Comparison of ENCODE assay signal across 18 cellular contexts in the genomic region with DNA sequence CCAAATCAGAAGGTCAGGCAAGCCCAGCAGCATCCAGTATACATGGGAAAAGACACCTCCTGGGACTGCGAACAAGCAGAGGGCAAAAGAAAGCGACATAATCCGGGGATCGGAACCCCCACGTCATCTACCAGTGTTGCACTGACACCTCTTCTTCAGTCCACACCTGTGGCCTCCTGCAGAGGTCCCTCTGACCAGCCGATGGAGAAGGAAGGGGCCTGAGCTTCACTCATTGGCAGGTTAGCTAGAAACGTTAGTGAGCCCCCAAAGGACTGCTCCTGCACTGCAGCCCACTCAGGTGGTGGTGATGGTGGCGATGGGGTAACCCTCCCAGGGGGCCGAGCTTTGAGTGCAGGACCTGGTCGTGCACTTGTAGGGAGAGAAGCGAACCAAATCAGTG. TPM values are rescaled to one million over a fixed set of nuclear protein-coding genes. Genes with fewer than 3 reads are reported as not detected.
A peak's percentile ranks its signal among the peaks of the same experiment; 100 is the strongest.
DNase-seq lines count a peak whose midpoint lies in the region; ATAC-seq and TF ChIP-seq lines count a peak whose summit lies in the region.
"Had no signal": no experiment of that assay in that cellular context is flagged by ENCODE, and none has a peak within 500 bp of the region (broad histone marks: within the 10 kb centered on the region; RNA-seq: fewer than 3 reads in every experiment).

No MANE protein-coding gene starts in this region.

- H3K36me3 Mint-ChIP-seq in neural progenitor cell = no peaks in the 10 kb centered on the region
- H3K36me3 Mint-ChIP-seq in activated CD4-positive, alpha-beta T cell treated with anti-CD3 and anti-CD28 coated beads for 36 hours (ENCODE audit: low read depth) = no peaks in the 10 kb centered on the region
- H3K36me3 Mint-ChIP-seq: CD8-positive, alpha-beta T cell had no signal

- POLR2A ChIA-PET in activated CD4-positive, alpha-beta T cell treated with anti-CD3 and anti-CD28 coated beads for 36 hours (lab: Charles Lee) = no interaction called here

- DNase-seq in cardiac septum (ENCODE audit: low spot score) (peak; percentile 60), Right ventricle myocardium superior (no peak), neural progenitor cell (ENCODE audit: low spot score) (no peak), spleen (peak; percentile 28), GM13977 (ENCODE audit: low spot score) (no peak)
- DNase-seq in activated CD4-positive, alpha-beta T cell treated with anti-CD3 and anti-CD28 coated beads for 36 hours = no peak
- DNase-seq: 8988T; Calu3; CD8-positive, alpha-beta T cell; DMS79 treated with DMSO at 0.1 percent for 48 hours; GM23248 had no signal

- H3K4me3 Mint-ChIP-seq in neural progenitor cell = no peak overlapping the region
- H3K4me3 Mint-ChIP-seq in activated CD4-positive, alpha-beta T cell treated with anti-CD3 and anti-CD28 coated beads for 36 hours = no peak overlapping the region
- H3K4me3 Mint-ChIP-seq: CD8-positive, alpha-beta T cell had no signal

- H3K27ac ChIP-seq in neural progenitor cell (no peak overlapping the region), spleen (no peak overlapping the region)
- H3K27ac ChIP-seq: BLaER1, GM23248 had no signal

- CTCF ChIA-PET in activated CD4-positive, alpha-beta T cell treated with anti-CD3 and anti-CD28 coated beads for 36 hours (lab: Charles Lee) = no interaction called here

- in situ Hi-C loops in GM13977 (cut with MboI; ENCODE audit: low pct_unique_long_range_greater_than_20kb, low sequenced_read_pairs, unreplicated experiment) = no loop called here

- peak overlapping the region; percentile 90 for H3K27ac Mint-ChIP-seq in neural progenitor cell
- H3K27ac Mint-ChIP-seq in activated CD4-positive, alpha-beta T cell treated with anti-CD3 and anti-CD28 coated beads for 36 hours = no peak overlapping the region
- H3K27ac Mint-ChIP-seq: CD8-positive, alpha-beta T cell had no signal

- H3K9me3 ChIP-seq in neural progenitor cell (ENCODE audit: low read depth) = no peaks in the 10 kb centered on the region
- H3K9me3 ChIP-seq in spleen = no peaks in the 10 kb centered on the region
- H3K9me3 ChIP-seq: BLaER1, HAP-1 had no signal

- ATAC-seq in Right ventricle myocardium superior (ENCODE audit: poor library complexity) (no peak), HG03045 (IDR thresholded peaks at IDR 0.05; ENCODE audit: unreplicated experiment) (no peak)
- no peak for ATAC-seq in activated CD4-positive, alpha-beta T cell treated with anti-CD3 and anti-CD28 coated beads for 36 hours
- ATAC-seq: CD8-positive, alpha-beta T cell; GM12878 had no signal

- no peaks in the 10 kb centered on the region for H4K20me1 ChIP-seq in neural progenitor cell (ENCODE audit: low read depth)

- WGBS in spleen, 5 donors = 81 to 93% (median 88%) methylated on average over 11 of the region's 11 CpGs

- H3K27me3 ChIP-seq in neural progenitor cell (peaks cover 32% of the 10 kb centered on the region), spleen (replicated peaks in 1 of 7) (no peaks in the 10 kb centered on the region)

- peaks cover 3% of the 10 kb centered on the region for H3F3A ChIP-seq in neural progenitor cell (ENCODE audit: low read depth)

- no peak overlapping the region for H3K9ac ChIP-seq in neural progenitor cell
- H3K9ac ChIP-seq: BLaER1, GM23248 had no signal

- no peaks in the 10 kb centered on the region for H3K36me3 ChIP-seq in neural progenitor cell
- no peaks in the 10 kb centered on the region for H3K36me3 ChIP-seq in spleen
- H3K36me3 ChIP-seq: BLaER1, HAP-1 had no signal

- peaks cover 6% of the 10 kb centered on the region for H3K27me3 Mint-ChIP-seq in neural progenitor cell (ENCODE audit: insufficient read depth, low read depth)
- H3K27me3 Mint-ChIP-seq in activated CD4-positive, alpha-beta T cell treated with anti-CD3 and anti-CD28 coated beads for 36 hours = no peaks in the 10 kb centered on the region

- no peak for TF ChIP-seq CTCF in neural progenitor cell (IDR thresholded peaks at IDR 0.05)
- no peak for TF ChIP-seq CTCF in spleen (IDR thresholded peaks at IDR 0.05 in 8 of 11, conservative IDR thresholded peaks at IDR 0.05 in 3 of 11)
- TF ChIP-seq CTCF in GM13977 (IDR thresholded peaks at IDR 0.05; ENCODE audit: extremely low read depth, insufficient read depth, missing control alignments) = no peak

- H3K4me3 ChIP-seq in neural progenitor cell (no peak overlapping the region), spleen (no peak overlapping the region)
- H3K4me3 ChIP-seq: BLaER1, GM12878, GM23248, HAP-1 had no signal

- H2AFZ ChIP-seq in neural progenitor cell (replicated peaks) = no peak overlapping the region
- H2AFZ ChIP-seq: GM23248 had no signal

- TF ChIP-seq POLR2A in spleen (IDR thresholded peaks at IDR 0.05) = no peak

- H3K9me3 Mint-ChIP-seq in neural progenitor cell = peaks cover 13% of the 10 kb centered on the region
- no peaks in the 10 kb centered on the region for H3K9me3 Mint-ChIP-seq in activated CD4-positive, alpha-beta T cell treated with anti-CD3 and anti-CD28 coated beads for 36 hours (ENCODE audit: low read depth)
- H3K9me3 Mint-ChIP-seq: CD8-positive, alpha-beta T cell had no signal

- no peak overlapping the region for H3K4me2 ChIP-seq in neural progenitor cell

- H3K79me2 ChIP-seq in neural progenitor cell (ENCODE audit: low read depth) = no peaks in the 10 kb centered on the region

- intact Hi-C loops in cardiac septum (cut with DNase I) (no loop called here), Right ventricle myocardium superior (cut with DNase I) (no loop called here), spleen (cut with DNase I; ENCODE audit: low total_unique reads) (no loop called here)
- intact Hi-C loops in activated CD4-positive, alpha-beta T cell treated with anti-CD3 and anti-CD28 coated beads for 36 hours (cut with DNase I, micrococcal nuclease) = no loop called here

- H3K4me1 ChIP-seq in neural progenitor cell = peaks cover 6% of the 10 kb centered on the region
- H3K4me1 ChIP-seq in spleen = no peaks in the 10 kb centered on the region
- H3K4me1 ChIP-seq: HAP-1 had no signal

- H3K4me1 Mint-ChIP-seq in neural progenitor cell = peaks cover 15% of the 10 kb centered on the region
- H3K4me1 Mint-ChIP-seq in activated CD4-positive, alpha-beta T cell treated with anti-CD3 and anti-CD28 coated beads for 36 hours = no peaks in the 10 kb centered on the region

RNA-seq across cellular contexts. Expression of a gene that starts 22.1 kb away (rescaled TPM):
- total RNA-seq in cardiac septum (not detected), Right ventricle myocardium superior (0.11 TPM), neural progenitor cell (ENCODE audit: low replicate concordance) (2.2 TPM in 1 of 2 replicates, not detected in the other), spleen (1 to 10 TPM; 1.9 to 3.0 (median 2.3) TPM)
- polyA plus RNA-seq in spleen = 1 to 10 TPM in 1 of 3 donors, under 1 TPM in 2; 0.68 to 1.3 (median 0.93) TPM
- 1 to 10 TPM; 2.0 to 2.7 TPM for total RNA-seq in activated CD4-positive, alpha-beta T cell treated with anti-CD3 and anti-CD28 coated beads for 36 hours
- total RNA-seq: A673; Calu3; CD8-positive, alpha-beta T cell; GM12878; GM23248; H4 had no signal
- polyA plus RNA-seq: AG04450, GM12878, GM23248 had no signal

RNA-seq across cellular contexts. Expression of a gene that starts 53.5 kb away (rescaled TPM):
- total RNA-seq in cardiac septum = 23.2 TPM
- total RNA-seq in Right ventricle myocardium superior = 43.6 TPM
- 0.19 TPM in 1 of 2 replicates, not detected in the other for total RNA-seq in neural progenitor cell (ENCODE audit: low replicate concordance)
- 10 to 100 TPM; 10.6 to 24.9 (median 18.1) TPM for total RNA-seq in spleen
- polyA plus RNA-seq in spleen = 10 to 100 TPM in 1 of 3 donors, 1 to 10 TPM in 2; 8.6 to 12.1 (median 8.9) TPM
- total RNA-seq in activated CD4-positive, alpha-beta T cell treated with anti-CD3 and anti-CD28 coated beads for 36 hours = 1 to 10 TPM; 6.7 to 8.3 TPM
- total RNA-seq: A673, Calu3, GM23248 had no signal
- polyA plus RNA-seq: AG04450, GM23248 had no signal

RNA-seq across cellular contexts. Expression of a gene that starts 53.6 kb away (rescaled TPM):
- total RNA-seq in cardiac septum = 26.2 TPM
- 13.9 TPM for total RNA-seq in Right ventricle myocardium superior
- total RNA-seq in neural progenitor cell (ENCODE audit: low replicate concordance) = 0.19 TPM in 1 of 2 replicates, not detected in the other
- 10 to 100 TPM; 10.6 to 21.0 (median 17.6) TPM for total RNA-seq in spleen
- 10 to 100 TPM; 11.2 to 21.8 (median 14.1) TPM for polyA plus RNA-seq in spleen
- 1 to 10 TPM; 6.0 to 7.6 TPM for total RNA-seq in activated CD4-positive, alpha-beta T cell treated with anti-CD3 and anti-CD28 coated beads for 36 hours
- total RNA-seq: A673, Calu3, GM12878, GM23248 had no signal
- polyA plus RNA-seq: GM23248 had no signal

Comparison
In these comparisons a context has a peak if more than half of its experiments do, and no peak if none do; other contexts are left out.
1. DNase-seq: peak in cardiac septum (single experiment) and spleen (single experiment); none in Right ventricle myocardium superior (single experiment), neural progenitor cell (single experiment), GM13977 (single experiment) and activated CD4-positive, alpha-beta T cell treated with anti-CD3 and anti-CD28 coated beads for 36 hours (single experiment).